In the genomic region with DNA sequence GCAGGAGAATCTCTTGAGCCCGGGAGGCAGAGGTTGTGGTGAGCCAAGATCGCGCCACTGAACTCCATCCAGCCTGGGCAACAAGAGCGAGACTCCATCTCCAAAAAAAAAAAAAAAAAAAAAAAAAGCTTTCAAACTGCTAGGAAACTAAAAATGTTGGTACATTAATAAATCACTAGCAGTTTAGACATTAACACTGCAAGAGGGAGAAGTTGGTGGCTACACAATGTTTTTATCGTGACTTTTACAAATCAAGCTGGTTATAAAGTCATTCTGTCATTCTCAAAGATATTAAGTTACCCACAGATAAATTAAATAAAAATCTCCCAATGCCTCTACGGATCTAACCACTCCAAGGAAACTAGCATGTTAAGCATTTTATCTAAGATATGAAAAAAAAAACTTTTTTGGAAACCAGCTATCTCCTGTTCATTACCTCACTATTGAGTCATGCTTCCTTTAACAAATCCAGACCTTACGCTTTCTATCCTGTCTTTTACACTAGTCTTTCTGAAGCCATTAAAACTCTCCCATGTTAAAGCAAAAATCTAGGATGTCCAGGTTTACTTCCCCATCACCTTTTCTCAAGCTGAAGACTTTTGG, we compare ENCODE assay signal across 16 cellular contexts.
DNase-seq lines count a peak whose midpoint lies in the region; ATAC-seq and TF ChIP-seq lines count a peak whose summit lies in the region.
"Had no signal": no experiment of that assay in that cellular context is flagged by ENCODE, and none has a peak within 500 bp of the region (broad histone marks: within the 10 kb centered on the region; RNA-seq: fewer than 3 reads in every experiment).

No MANE protein-coding gene starts in this region.

- H3K36me3 ChIP-seq in osteoblast (ENCODE audit: insufficient read depth, low read length): peaks cover 11% of the 10 kb centered on the region
- H3K36me3 ChIP-seq: SJCRH30 had no signal

- H3K4me2 ChIP-seq in osteoblast (ENCODE audit: insufficient read depth, low read length): no peak overlapping the region

- no peaks in the 10 kb centered on the region for H3K27me3 ChIP-seq in osteoblast (ENCODE audit: insufficient read depth, low read length)
- H3K27me3 ChIP-seq: SJCRH30 had no signal

- TF ChIP-seq CTCF in astrocyte of the spinal cord (IDR thresholded peaks at IDR 0.05; ENCODE audit: low read depth, low read length) (no peak), osteoblast (IDR thresholded peaks at IDR 0.05; ENCODE audit: extremely low read depth, low read depth, low read length) (no peak)

- ATAC-seq in Right ventricle myocardium superior (ENCODE audit: poor library complexity) (peak; percentile 59), HG03139 (IDR thresholded peaks at IDR 0.05; ENCODE audit: unreplicated experiment) (no peak)
- ATAC-seq: esophagus mucosa, GM12878 had no signal

- H3K79me2 ChIP-seq in osteoblast (ENCODE audit: insufficient read depth, low read length): no peaks in the 10 kb centered on the region

- DNase-seq in ELR (ENCODE audit: low read depth) (peak; percentile 74), astrocyte of the spinal cord (ENCODE audit: low read depth, low spot score) (peak; percentile 39), Right ventricle myocardium superior (no peak), osteoblast (ENCODE audit: insufficient read length, low spot score, missing footprints) (peak; percentile 43), NOMO-1 treated with dmso at 0.1 percent for 144 hours (lab: John Stamatoyannopoulos, UW; ENCODE audit: unreplicated experiment) (no peak), T1000 (lab: John Stamatoyannopoulos, UW) (no peak), activated gamma-delta T cell treated with Interleukin-2 at 50 U/mL for 16 hours (no peak)
- DNase-seq: NCI-H1092 treated with DMSO at 0.1 percent for 48 hours; NCI-H2171; NK-92 treated with Interleukin-12 subunit alpha and Interleukin-12 subunit beta, amount 100 ng/mL, for 24 hours; SJCRH30; stimulated activated CD4-positive, alpha-beta T cell treated with anti-CD3 and anti-CD28 coated beads, Interleukin-4, amount 100 ng/mL, for 24 hours had no signal

- H3K4me3 ChIP-seq in astrocyte of the spinal cord (ENCODE audit: low read depth, low read length) (no peak overlapping the region), osteoblast (ENCODE audit: insufficient read depth, low read length) (no peak overlapping the region)
- H3K4me3 ChIP-seq: GM12878, SJCRH30 had no signal

- H3K4me1 ChIP-seq in osteoblast (ENCODE audit: insufficient read depth, low read length): peaks cover 6% of the 10 kb centered on the region
- H3K4me1 ChIP-seq: SJCRH30 had no signal

- intact Hi-C loops in Right ventricle myocardium superior (cut with DNase I): no loop called here

- peak overlapping the region; percentile 44 for H3K27ac ChIP-seq in osteoblast (ENCODE audit: low read depth, low read length)
- H3K27ac ChIP-seq: C4-2B, SJCRH30 had no signal

- in situ Hi-C loops in astrocyte of the spinal cord (cut with HindIII; ENCODE audit: low sequenced_read_pairs): no loop called here

- H3K9me3 ChIP-seq in osteoblast (ENCODE audit: low read depth, low read length): no peaks in the 10 kb centered on the region
- H3K9me3 ChIP-seq: SJCRH30 had no signal

- H4K20me1 ChIP-seq in osteoblast (ENCODE audit: insufficient read depth, low read length): no peaks in the 10 kb centered on the region

- no peak overlapping the region for H2AFZ ChIP-seq in osteoblast (ENCODE audit: low read length)

Comparison
In these comparisons a context has a peak if more than half of its experiments do, and no peak if none do; other contexts are left out.
1. DNase-seq: peak in ELR (single experiment), astrocyte of the spinal cord (single experiment) and osteoblast (single experiment); none in Right ventricle myocardium superior (single experiment), NOMO-1 treated with dmso at 0.1 percent for 144 hours (single experiment), T1000 (single experiment) and activated gamma-delta T cell treated with Interleukin-2 at 50 U/mL for 16 hours (single experiment).